In genomic region chrX:107654778-107655761, GRCh38 we compare ENCODE assay signal across 8 cellular contexts. TPM values are rescaled to one million over a fixed set of nuclear protein-coding genes. Genes with fewer than 3 reads are reported as not detected.
DNase-seq lines count a peak whose midpoint lies in the region; ATAC-seq, FAIRE-seq and TF ChIP-seq lines count a peak whose summit lies in the region.

No MANE protein-coding gene starts in this region.

- H3K4me3 ChIP-seq in psoas muscle, result no peak overlapping the region

- H3K4me1 ChIP-seq in psoas muscle, result no peaks in the 10 kb centered on the region

- H3K36me3 ChIP-seq in psoas muscle (ENCODE audit: insufficient read depth in 1 of 2, low read depth in 1 of 2), result peaks cover 0 to 5% of the 10 kb centered on the region in 2 donors

- ATAC-seq in HG03095 (IDR thresholded peaks at IDR 0.05; ENCODE audit: unreplicated experiment) (peak; percentile 70), psoas muscle (peak; percentile 75 to 87 (median 80)), GM18511 (IDR thresholded peaks at IDR 0.05; ENCODE audit: unreplicated experiment) (no peak)

- DNase-seq in NCI-H345 (lab: John Stamatoyannopoulos, UW), result peak; percentile 17
- DNase-seq in NCI-H345 treated with DMSO at 0.1 percent for 48 hours (lab: John Stamatoyannopoulos, UW; ENCODE audit: unreplicated experiment), result no peak
- DNase-seq in RCC 7860 (ENCODE audit: low spot score), result peak; percentile 8
- DNase-seq in activated gamma-delta T cell treated with Interleukin-2 at 50 U/mL for 16 hours, result peak; percentile 70
- DNase-seq in germinal center (ENCODE audit: low spot score), result peak; percentile 21
- peak; percentile 61 to 82 for DNase-seq in psoas muscle

- FAIRE-seq in RCC 7860 (lab: Jason Lieb, UNC), result no peak

- peak; percentile 64 for TF ChIP-seq CTCF in psoas muscle (IDR thresholded peaks at IDR 0.05)

- H3K27ac ChIP-seq in psoas muscle, result peak overlapping the region; percentile 41

- no peaks in the 10 kb centered on the region for H3K9me3 ChIP-seq in psoas muscle

- intact Hi-C loops in psoas muscle (cut with DNase I), result loop anchor here (5.0 to 10.0 kb wide), 4 partner anchors 122 to 420 kb away; partner anchors contain the start of genes NCBP2L (in 1 of the 2) and TSC22D3 (in 1 of the 2)

- whole genome bisulfite sequencing in psoas muscle, 3 donors, result 25 to 33% (median 29%) methylated on average over 13 to 24 of the region's 24 CpGs

- peaks cover 0 to 6% (median 0%) of the 10 kb centered on the region in 3 donors for H3K27me3 ChIP-seq in psoas muscle (ENCODE audit: insufficient read depth in 3 of 3, low read length in 2 of 3)

RNA-seq across cellular contexts. Expression of gene PRPS1, which starts 26.8 kb away (rescaled TPM):
- total RNA-seq in psoas muscle, result 10 to 100 TPM; 30.5 to 48.4 (median 43.2) TPM
- polyA plus RNA-seq in psoas muscle, result 10 to 100 TPM; 20.7 to 63.2 (median 31.2) TPM
